8 cellular contexts compared by ENCODE assay signal in the genomic region with DNA sequence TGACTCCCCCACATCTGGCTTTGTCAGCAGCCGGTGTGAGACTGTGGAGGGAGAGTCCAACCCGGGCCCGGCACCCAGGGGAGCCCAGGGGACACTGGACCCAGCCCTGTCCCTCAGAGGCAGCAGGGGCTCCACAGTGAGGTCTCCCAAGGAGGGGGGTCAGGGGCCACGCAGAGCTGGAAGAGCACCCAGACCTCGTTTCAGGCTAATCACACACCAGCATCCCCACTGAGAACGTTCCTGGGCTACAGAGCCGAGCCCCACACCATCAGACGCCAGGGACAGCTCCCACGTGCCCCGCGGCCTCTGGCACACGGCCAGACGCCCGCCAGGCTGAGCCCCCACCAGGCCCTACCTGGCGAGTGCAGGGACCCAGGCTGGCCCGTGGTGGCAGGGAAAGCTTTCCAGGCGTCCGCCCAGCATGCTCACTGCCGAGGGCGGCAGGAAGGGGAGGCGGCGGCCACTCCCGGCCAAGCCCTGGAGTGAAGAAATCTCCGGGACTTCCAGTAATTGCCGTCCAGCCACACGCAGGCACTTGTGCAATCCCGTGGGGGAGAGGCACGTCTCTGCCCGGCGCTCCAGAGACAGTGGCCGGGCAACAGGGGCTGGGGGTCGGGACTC. TPM values are rescaled to one million over a fixed set of nuclear protein-coding genes. Genes with fewer than 3 reads are reported as not detected.
A peak's percentile ranks its signal among the peaks of the same experiment; 100 is the strongest.
DNase-seq lines count a peak whose midpoint lies in the region; FAIRE-seq and TF ChIP-seq lines count a peak whose summit lies in the region.

No MANE protein-coding gene starts in this region.

- H3K36me3 ChIP-seq in keratinocyte (ENCODE audit: control insufficient read depth in 2 of 2, extremely low read depth in 1 of 2, insufficient read depth in 2 of 2, low read length in 2 of 2): peaks cover 19 to 26% of the 10 kb centered on the region in 2 experiments
- no peaks in the 10 kb centered on the region for H3K36me3 ChIP-seq in smooth muscle cell (ENCODE audit: low read depth)

- H3K79me2 ChIP-seq in keratinocyte (ENCODE audit: control insufficient read depth, insufficient read depth, low read length) (peaks cover 76% of the 10 kb centered on the region), smooth muscle cell (ENCODE audit: low read depth) (peaks cover 54% of the 10 kb centered on the region)

- H3K4me1 ChIP-seq in keratinocyte (ENCODE audit: control insufficient read depth, extremely low read depth, insufficient read depth, low read length): peaks cover 19% of the 10 kb centered on the region
- H3K4me1 ChIP-seq in smooth muscle cell (ENCODE audit: low read depth): peaks cover 5% of the 10 kb centered on the region

- H3K27me3 ChIP-seq in keratinocyte (ENCODE audit: control insufficient read depth, extremely low read depth, insufficient read depth, low read length) (no peaks in the 10 kb centered on the region), smooth muscle cell (ENCODE audit: low read depth) (no peaks in the 10 kb centered on the region)

- H3K4me3 ChIP-seq in keratinocyte (ENCODE audit: control insufficient read depth in 2 of 3, extremely low read depth in 1 of 3, insufficient read depth in 2 of 3, low read depth in 1 of 3, low read length in 3 of 3): peak overlapping the region in 1 of 3 experiments; percentile 37
- no peak overlapping the region for H3K4me3 ChIP-seq in smooth muscle cell

- H3K4me2 ChIP-seq in keratinocyte (ENCODE audit: control insufficient read depth, extremely low read depth, insufficient read depth, low read depth, low read length): peak overlapping the region; percentile 77
- peak overlapping the region; percentile 80 for H3K4me2 ChIP-seq in smooth muscle cell

- H3K9me1 ChIP-seq in keratinocyte (ENCODE audit: control insufficient read depth, extremely low read depth, insufficient read depth, low read length): peaks cover 3% of the 10 kb centered on the region

- H3K9ac ChIP-seq in keratinocyte (ENCODE audit: control insufficient read depth, extremely low read depth, insufficient read depth, low read length) (peak overlapping the region; percentile 63), smooth muscle cell (ENCODE audit: low read depth) (peak overlapping the region; percentile 39)

- in situ Hi-C loops in T47D (cut with HindIII; ENCODE audit: low pct_unique_long_range_greater_than_20kb, low sequenced_read_pairs): no loop called here

- peaks cover 9% of the 10 kb centered on the region for H4K20me1 ChIP-seq in keratinocyte (ENCODE audit: control insufficient read depth, extremely low read depth, insufficient read depth, low read length)
- peaks cover 59% of the 10 kb centered on the region for H4K20me1 ChIP-seq in smooth muscle cell (ENCODE audit: low read depth)

- TF ChIP-seq CTCF in keratinocyte (optimal IDR thresholded peaks at IDR 0.05 in 1 of 3, IDR thresholded peaks at IDR 0.05 in 1 of 3, conservative IDR thresholded peaks at IDR 0.05 in 1 of 3; ENCODE audit: extremely low read depth in 1 of 3, insufficient read depth in 2 of 3, low read length in 3 of 3): no peak
- no peak for TF ChIP-seq CTCF in smooth muscle cell (IDR thresholded peaks at IDR 0.05; ENCODE audit: borderline replicate concordance, insufficient read depth, poor library complexity, severe bottlenecking)
- TF ChIP-seq CTCF in GM10266 (IDR thresholded peaks at IDR 0.05; ENCODE audit: control insufficient read depth, insufficient read depth, low read depth, missing control alignments): no peak

- peak overlapping the region; percentile 75 for H3K27ac ChIP-seq in keratinocyte (ENCODE audit: control insufficient read depth, insufficient read depth, low read length)
- peak overlapping the region; percentile 84 for H3K27ac ChIP-seq in smooth muscle cell (ENCODE audit: low read depth)

- H3F3A ChIP-seq in smooth muscle cell (ENCODE audit: low read depth): peaks cover 6% of the 10 kb centered on the region

- H2AFZ ChIP-seq in keratinocyte (ENCODE audit: control insufficient read depth, low read length): no peak overlapping the region
- no peak overlapping the region for H2AFZ ChIP-seq in smooth muscle cell (ENCODE audit: low read depth)

- FAIRE-seq in HTR-8/SVneo (lab: Jason Lieb, UNC) (no peak), keratinocyte (lab: Jason Lieb, UNC) (no peak)

- dilution Hi-C loops in keratinocyte (cut with MboI; ENCODE audit: extremely low pct_ligation_motif_present, low sequenced_read_pairs): no loop called here

- H3K9me3 ChIP-seq in keratinocyte (ENCODE audit: control insufficient read depth, low read depth, low read length): no peaks in the 10 kb centered on the region
- no peaks in the 10 kb centered on the region for H3K9me3 ChIP-seq in smooth muscle cell (replicated peaks; ENCODE audit: low read depth)

- 41% methylated on average over 32 of the region's 32 CpGs for WGBS in smooth muscle cell (ENCODE audit: low lambda C conversion rate)

- DNase-seq in HTR-8/SVneo (ENCODE audit: insufficient read length, low spot score): peak; percentile 77
- peak; percentile 35 to 47 for DNase-seq in T47D (ENCODE audit: low read depth in 1 of 2, low spot score in 1 of 2)
- DNase-seq in keratinocyte (ENCODE audit: low read depth, low spot score): no peak
- DNase-seq in smooth muscle cell (lab: John Stamatoyannopoulos, UW; ENCODE audit: unreplicated experiment): peak; percentile 56
- DNase-seq in GM10266 (ENCODE audit: extremely low spot score): no peak
- DNase-seq in GOT3 (lab: John Stamatoyannopoulos, UW): no peak
- DNase-seq in 8988T: no peak
- no peak for DNase-seq in NCI-H2107 treated with DMSO at 0.1 percent for 48 hours (lab: John Stamatoyannopoulos, UW; ENCODE audit: unreplicated experiment)

RNA-seq across cellular contexts. Expression of a gene that starts 19.2 kb away (rescaled TPM):
- polyA plus RNA-seq in keratinocyte (10.9 to 19.4 TPM (median 13.1 TPM) in 3 replicates), smooth muscle cell (17.6 and 20.9 TPM in 2 replicates)
- polyA plus RNA-seq in keratinocyte (2011; ENCODE audit: low read depth): 12.9 TPM
- polyA plus RNA-seq in keratinocyte (2011; cell fraction: cytosol; rRNA removed): 6.0 and 14.5 TPM in 2 replicates
- 32.2 and 48.0 TPM in 2 replicates for polyA plus RNA-seq in keratinocyte (2011; cell fraction: nucleus; rRNA removed)
- 17.3 and 24.6 TPM in 2 replicates for polyA plus RNA-seq in keratinocyte (2012; ENCODE audit: low replicate concordance)
- polyA minus RNA-seq in keratinocyte: 14.6 to 40.2 TPM (median 23.0 TPM) in 3 replicates
- 32.6 TPM for polyA minus RNA-seq in keratinocyte (2011; cell fraction: cytosol; rRNA and poly(A)+ RNA removed)
- 36.5 and 41.8 TPM in 2 replicates for polyA minus RNA-seq in keratinocyte (2011; cell fraction: nucleus; rRNA and poly(A)+ RNA removed)
- 16.4 and 18.1 TPM in 2 replicates for total RNA-seq in smooth muscle cell

RNA-seq across cellular contexts. Expression of a gene that starts 50.7 kb away (rescaled TPM):
- 24.6 to 31.4 TPM (median 28.1 TPM) in 3 replicates for polyA plus RNA-seq in keratinocyte
- polyA plus RNA-seq in keratinocyte (2011; ENCODE audit: low read depth): 21.6 TPM
- 13.7 and 27.8 TPM in 2 replicates for polyA plus RNA-seq in keratinocyte (2011; cell fraction: cytosol; rRNA removed)
- 47.3 and 54.0 TPM in 2 replicates for polyA plus RNA-seq in keratinocyte (2011; cell fraction: nucleus; rRNA removed)
- polyA plus RNA-seq in keratinocyte (2012; ENCODE audit: low replicate concordance): 26.4 and 38.3 TPM in 2 replicates
- polyA minus RNA-seq in keratinocyte: 19.7 to 42.7 TPM (median 21.9 TPM) in 3 replicates
- polyA minus RNA-seq in keratinocyte (2011; cell fraction: cytosol; rRNA and poly(A)+ RNA removed): 56.2 TPM
- polyA minus RNA-seq in keratinocyte (2011; cell fraction: nucleus; rRNA and poly(A)+ RNA removed): 25.7 and 29.2 TPM in 2 replicates
- 23.6 and 29.3 TPM in 2 replicates for total RNA-seq in smooth muscle cell
- polyA plus RNA-seq in smooth muscle cell: 62.3 and 79.7 TPM in 2 replicates

RNA-seq across cellular contexts. Expression of a gene that starts 51.0 kb away (rescaled TPM):
- 193 to 279 TPM (median 243 TPM) in 3 replicates for polyA plus RNA-seq in keratinocyte
- 60.6 TPM for polyA plus RNA-seq in keratinocyte (2011; ENCODE audit: low read depth)
- polyA plus RNA-seq in keratinocyte (2011; cell fraction: cytosol; rRNA removed): 222 and 463 TPM in 2 replicates
- 106 and 126 TPM in 2 replicates for polyA plus RNA-seq in keratinocyte (2011; cell fraction: nucleus; rRNA removed)
- polyA plus RNA-seq in keratinocyte (2012; ENCODE audit: low replicate concordance): 311 and 442 TPM in 2 replicates
- 86.1 to 197 TPM (median 110 TPM) in 3 replicates for polyA minus RNA-seq in keratinocyte
- polyA minus RNA-seq in keratinocyte (2011; cell fraction: cytosol; rRNA and poly(A)+ RNA removed): 240 TPM
- 33.0 and 50.3 TPM in 2 replicates for polyA minus RNA-seq in keratinocyte (2011; cell fraction: nucleus; rRNA and poly(A)+ RNA removed)
- total RNA-seq in smooth muscle cell: 319 and 325 TPM in 2 replicates
- polyA plus RNA-seq in smooth muscle cell: 441 and 450 TPM in 2 replicates

RNA-seq across cellular contexts. Expression of a gene that starts 59.7 kb away (rescaled TPM):
- polyA plus RNA-seq in keratinocyte (178 to 229 TPM (median 200 TPM) in 3 replicates), smooth muscle cell (235 and 260 TPM in 2 replicates)
- polyA plus RNA-seq in keratinocyte (2011; ENCODE audit: low read depth): 36.7 TPM
- polyA plus RNA-seq in keratinocyte (2011; cell fraction: cytosol; rRNA removed): 91.1 and 188 TPM in 2 replicates
- 67.8 and 76.3 TPM in 2 replicates for polyA plus RNA-seq in keratinocyte (2011; cell fraction: nucleus; rRNA removed)
- polyA plus RNA-seq in keratinocyte (2012; ENCODE audit: low replicate concordance): 121 and 290 TPM in 2 replicates
- 137 to 213 TPM (median 150 TPM) in 3 replicates for polyA minus RNA-seq in keratinocyte
- 236 TPM for polyA minus RNA-seq in keratinocyte (2011; cell fraction: cytosol; rRNA and poly(A)+ RNA removed)
- 34.9 and 42.6 TPM in 2 replicates for polyA minus RNA-seq in keratinocyte (2011; cell fraction: nucleus; rRNA and poly(A)+ RNA removed)
- 99.1 and 114 TPM in 2 replicates for total RNA-seq in smooth muscle cell

Comparison
In these comparisons a context has a peak if more than half of its experiments do, and no peak if none do; other contexts are left out.
1. DNase-seq: peak in HTR-8/SVneo (single experiment), T47D (2 of 2) and smooth muscle cell (single experiment); none in keratinocyte (single experiment), GM10266 (single experiment), GOT3 (single experiment), 8988T (single experiment) and NCI-H2107 treated with DMSO at 0.1 percent for 48 hours (single experiment).